In genomic region chr7:974172-974571, GRCh38 we compare ENCODE assay signal across 8 cellular contexts. TPM values are rescaled to one million over a fixed set of nuclear protein-coding genes. Genes with fewer than 3 reads are reported as not detected.
A peak's percentile ranks its signal among the peaks of the same experiment; 100 is the strongest.
DNase-seq lines count a peak whose midpoint lies in the region; ATAC-seq, FAIRE-seq and TF ChIP-seq lines count a peak whose summit lies in the region.

No MANE protein-coding gene starts in this region.

- 29 to 34% (median 31%) methylated on average over 7 of the region's 7 CpGs for WGBS in ovary, 3 donors

- H3K9me2 ChIP-seq in OCI-LY7 (ENCODE audit: insufficient read depth, low read length): no peaks in the 10 kb centered on the region

- intact Hi-C loops in OCI-LY7 (cut with micrococcal nuclease; ENCODE audit: unreplicated experiment): loop anchor here (2.0 kb wide), 1 partner anchor 65 kb away; no protein-coding TSS in a partner anchor
- intact Hi-C loops in ovary (cut with DNase I): no loop called here

- H3K27me3 ChIP-seq in DND-41 (ENCODE audit: insufficient read depth, low read length, poor library complexity) (no peaks in the 10 kb centered on the region), ovary (no peaks in the 10 kb centered on the region)

- H3K79me2 ChIP-seq in DND-41 (ENCODE audit: insufficient read depth, low read length) (peaks cover 59% of the 10 kb centered on the region), OCI-LY7 (ENCODE audit: insufficient read depth, low read depth, low read length) (peaks cover 47% of the 10 kb centered on the region)

- no peak for TF ChIP-seq CTCF in DND-41 (IDR thresholded peaks at IDR 0.05; ENCODE audit: borderline replicate concordance, extremely low read depth, low read length, poor library complexity, severe bottlenecking)
- TF ChIP-seq CTCF in OCI-LY7 (conservative IDR thresholded peaks at IDR 0.05; ENCODE audit: low read length): 0 out of 2 replicates have a peak, but pooled peaks have one; percentile 16
- TF ChIP-seq CTCF in epithelial cell of esophagus (IDR thresholded peaks at IDR 0.05; ENCODE audit: insufficient read depth, low read depth, low read length, missing control alignments): no peak
- TF ChIP-seq CTCF in ovary (IDR thresholded peaks at IDR 0.05): no peak

- no peak for DNase-seq in DND-41
- no peak for DNase-seq in OCI-LY7 (ENCODE audit: low spot score)
- DNase-seq in epithelial cell of esophagus (ENCODE audit: low read depth): peak; percentile 61
- DNase-seq in ovary: no peak
- no peak for DNase-seq in NCI-H2227 (lab: John Stamatoyannopoulos, UW; ENCODE audit: unreplicated experiment)
- no peak for DNase-seq in NCI-H2081 treated with DMSO at 0.1 percent for 48 hours (lab: John Stamatoyannopoulos, UW)
- DNase-seq in H54 (ENCODE audit: insufficient read length, low spot score): no peak
- DNase-seq in NCI-H146 treated with DMSO at 0.1 percent for 48 hours (lab: John Stamatoyannopoulos, UW; ENCODE audit: unreplicated experiment): no peak

- H3K4me2 ChIP-seq in DND-41 (ENCODE audit: insufficient read depth, low read length) (peak overlapping the region; percentile 81), OCI-LY7 (ENCODE audit: low read length) (peak overlapping the region; percentile 89)

- H3K9me3 ChIP-seq in DND-41 (ENCODE audit: insufficient read depth, low read length, severe bottlenecking) (no peaks in the 10 kb centered on the region), OCI-LY7 (ENCODE audit: low read length) (no peaks in the 10 kb centered on the region), ovary (no peaks in the 10 kb centered on the region)

- H3K9ac ChIP-seq in DND-41 (ENCODE audit: low read depth, low read length): peak overlapping the region; percentile 93

- H2AFZ ChIP-seq in DND-41 (ENCODE audit: low read depth, low read length): no peak overlapping the region
- no peak overlapping the region for H2AFZ ChIP-seq in OCI-LY7 (ENCODE audit: low read length)

- no peak for TF ChIP-seq POLR2A in ovary (IDR thresholded peaks at IDR 0.05)
- TF ChIP-seq POLR2A in H54 (IDR thresholded peaks at IDR 0.05; ENCODE audit: low read depth, low read length): no peak

- H3K27ac ChIP-seq in DND-41 (ENCODE audit: low read length) (peak overlapping the region; percentile 84; the same call in 1 of the 2 replicates), OCI-LY7 (ENCODE audit: low read depth, low read length, poor library complexity, severe bottlenecking) (peak overlapping the region; percentile 73), ovary (no peak overlapping the region)

- POLR2A ChIA-PET in OCI-LY7 (lab: Charles Lee): interaction anchor here (0.6 to 0.9 kb wide), 4 partner anchors 18 to 51 kb away, joined by 3 to 7 read pairs (median 4); no protein-coding TSS in a partner anchor

- H3K4me3 ChIP-seq in DND-41 (ENCODE audit: low read depth in 1 of 2, low read length in 2 of 2): peak overlapping the region; percentile 77 to 79
- peak overlapping the region; percentile 100 for H3K4me3 ChIP-seq in OCI-LY7 (ENCODE audit: low read depth, low read length, poor library complexity, severe bottlenecking)
- peak overlapping the region; percentile 87 for H3K4me3 ChIP-seq in epithelial cell of esophagus (ENCODE audit: low read length)
- H3K4me3 ChIP-seq in ovary: peak overlapping the region; percentile 100

- H4K20me1 ChIP-seq in DND-41 (ENCODE audit: insufficient read depth, low read length) (peaks cover 50% of the 10 kb centered on the region), OCI-LY7 (ENCODE audit: insufficient read depth, low read length) (peaks cover 9% of the 10 kb centered on the region)

- no peak for TF ChIP-seq EP300 in ovary (IDR thresholded peaks at IDR 0.05)

- FAIRE-seq in H54 (lab: Jason Lieb, UNC): no peak

- ATAC-seq in DND-41 (ENCODE audit: insufficient read depth, low read depth): no peak

- BruUV-seq in OCI-LY7 (replicated peaks; lab: Mats Ljungman, UMichigan): TSS peak; percentile 25

- peaks cover 39% of the 10 kb centered on the region for H3K36me3 ChIP-seq in DND-41 (ENCODE audit: insufficient read depth, low read length)
- H3K36me3 ChIP-seq in OCI-LY7 (ENCODE audit: insufficient read depth, low read length): peaks cover 41% of the 10 kb centered on the region
- H3K36me3 ChIP-seq in ovary: no peaks in the 10 kb centered on the region

- CTCF ChIA-PET in OCI-LY7 (lab: Charles Lee; ENCODE audit: unreplicated experiment): no interaction called here

- H3K4me1 ChIP-seq in DND-41 (ENCODE audit: insufficient read depth, low read length) (peaks cover 32% of the 10 kb centered on the region), OCI-LY7 (ENCODE audit: insufficient read depth, low read length, poor library complexity, severe bottlenecking) (peaks cover 70% of the 10 kb centered on the region), ovary (ENCODE audit: insufficient read depth) (peaks cover 19% of the 10 kb centered on the region)

RNA-seq across cellular contexts. Expression of gene COX19, which starts 1.2 kb away (rescaled TPM):
- total RNA-seq in OCI-LY7 (2014; rRNA removed; shearing (Covaris generic)): 20.3 and 23.2 TPM in 2 replicates
- total RNA-seq in OCI-LY7 (2022): 43.1 and 45.7 TPM in 2 replicates
- 10 to 100 TPM in 6 of 7 donors, 1 to 10 TPM in 1; 9.0 to 15.2 (median 10.5) TPM for total RNA-seq in ovary
- polyA plus RNA-seq in ovary: 1 to 10 TPM; 6.7 to 6.8 TPM

RNA-seq across cellular contexts. Expression of gene CYP2W1, which starts 8.8 kb away (rescaled TPM):
- total RNA-seq in OCI-LY7 (2014; rRNA removed; shearing (Covaris generic)): 0.31 TPM in 1 of 2 replicates, not detected in the other
- total RNA-seq in OCI-LY7 (2022) (1.3 and 1.5 TPM in 2 replicates), ovary (1 to 10 TPM in 6 of 7 donors, not detected in 1; 1.3 to 5.2 (median 2.8) TPM)
- under 1 TPM in 1 of 2 donors, not detected in 1; 0.64 TPM for polyA plus RNA-seq in ovary

RNA-seq across cellular contexts. Expression of gene ADAP1, which starts 19.7 kb away (rescaled TPM):
- total RNA-seq in OCI-LY7 (2014; rRNA removed; shearing (Covaris generic)): 0.41 and 2.4 TPM in 2 replicates
- total RNA-seq in OCI-LY7 (2022) (7.0 and 7.7 TPM in 2 replicates), ovary (10 to 100 TPM in 1 of 7 donors, 1 to 10 TPM in 5, under 1 TPM in 1; 0.96 to 16.4 (median 3.6) TPM)
- 1 to 10 TPM in 1 of 2 donors, under 1 TPM in 1; 0.52 to 3.5 TPM for polyA plus RNA-seq in ovary

Comparison
In these comparisons a context has a peak if more than half of its experiments do, and no peak if none do; other contexts are left out.
1. H3K27ac ChIP-seq: peak in DND-41 (single experiment) and OCI-LY7 (single experiment); none in ovary (0 of 2).
2. Peak in every context shown above with its lines, with median percentiles within 50 percentile points of each other: H3K4me3 ChIP-seq.